ENCODE assay signal across 15 cellular contexts in genomic region chr3:99758502-99759177, GRCh38. TPM values are rescaled to one million over a fixed set of nuclear protein-coding genes. Genes with fewer than 3 reads are reported as not detected.
DNase-seq lines count a peak whose midpoint lies in the region; ATAC-seq, FAIRE-seq and TF ChIP-seq lines count a peak whose summit lies in the region.
"Had no signal": no experiment of that assay in that cellular context is flagged by ENCODE, and none has a peak within 500 bp of the region (broad histone marks: within the 10 kb centered on the region; RNA-seq: fewer than 3 reads in every experiment).

No MANE protein-coding gene starts in this region.

- FAIRE-seq in bronchial epithelial cell (lab: Jason Lieb, UNC): no peak
- FAIRE-seq: A549, GM12878 had no signal

- WGBS in heart left ventricle, 4 donors: 50 to 66% (median 60%) methylated on average over 3 of the region's 3 CpGs
- 73 to 83% (median 76%) methylated on average over 3 of the region's 3 CpGs for WGBS in adrenal gland, 4 donors

- no peaks in the 10 kb centered on the region for H3K27me3 ChIP-seq in bronchial epithelial cell (ENCODE audit: control insufficient read depth, insufficient read depth, low read length)
- H3K27me3 ChIP-seq in heart left ventricle: no peaks in the 10 kb centered on the region
- no peaks in the 10 kb centered on the region for H3K27me3 ChIP-seq in lower lobe of right lung (ENCODE audit: low read depth)
- H3K27me3 ChIP-seq in tibial artery: no peaks in the 10 kb centered on the region
- peaks cover 9% of the 10 kb centered on the region for H3K27me3 ChIP-seq in adrenal gland

- H3K27ac ChIP-seq in heart left ventricle (no peak overlapping the region), lower lobe of right lung (no peak overlapping the region), tibial artery (peak overlapping the region; percentile 68 to 72), adrenal gland (no peak overlapping the region)
- H3K27ac ChIP-seq: A549, C4-2B had no signal

- H3K4me1 ChIP-seq in heart left ventricle: peaks cover 0 to 37% (median 5%) of the 10 kb centered on the region in 12 donors
- H3K4me1 ChIP-seq in lower lobe of right lung: no peaks in the 10 kb centered on the region
- H3K4me1 ChIP-seq in tibial artery: peaks cover 0 to 99% (median 38%) of the 10 kb centered on the region in 4 donors
- H3K4me1 ChIP-seq in adrenal gland (replicated peaks in 1 of 2): no peaks in the 10 kb centered on the region
- H3K4me1 ChIP-seq: A549, BE2C had no signal

- no peak overlapping the region for H3K4me3 ChIP-seq in bronchial epithelial cell (ENCODE audit: low read depth, low read length)
- no peak overlapping the region for H3K4me3 ChIP-seq in heart left ventricle
- no peak overlapping the region for H3K4me3 ChIP-seq in lower lobe of right lung
- H3K4me3 ChIP-seq in tibial artery: no peak overlapping the region
- H3K4me3 ChIP-seq in adrenal gland: no peak overlapping the region
- H3K4me3 ChIP-seq: A549, GM12878 had no signal

- peak; percentile 29 for DNase-seq in bronchial epithelial cell (ENCODE audit: low read depth)
- peak in 1 of 5 donors; percentile 34 for DNase-seq in heart left ventricle
- no peak for DNase-seq in lower lobe of right lung
- no peak for DNase-seq in tibial artery
- no peak for DNase-seq in HCEC 1CT
- DNase-seq in adrenal gland: no peak
- DNase-seq: BE2C; CD4-positive, alpha-beta memory T cell; DMS79; IMR-90 had no signal

- no peaks in the 10 kb centered on the region for H3K36me3 ChIP-seq in bronchial epithelial cell (ENCODE audit: control insufficient read depth, insufficient read depth, low read length)
- no peaks in the 10 kb centered on the region for H3K36me3 ChIP-seq in heart left ventricle
- no peaks in the 10 kb centered on the region for H3K36me3 ChIP-seq in lower lobe of right lung
- peaks cover 0 to 6% (median 0%) of the 10 kb centered on the region in 3 donors for H3K36me3 ChIP-seq in tibial artery
- H3K36me3 ChIP-seq in adrenal gland (replicated peaks in 1 of 2): no peaks in the 10 kb centered on the region
- H3K36me3 ChIP-seq: BE2C had no signal

- no peak for TF ChIP-seq POLR2A in heart left ventricle (IDR thresholded peaks at IDR 0.05)
- TF ChIP-seq POLR2A in adrenal gland (IDR thresholded peaks at IDR 0.05): no peak

- no peak for TF ChIP-seq CTCF in bronchial epithelial cell (IDR thresholded peaks at IDR 0.05; ENCODE audit: insufficient read depth, low read length, severe bottlenecking)
- TF ChIP-seq CTCF in heart left ventricle (IDR thresholded peaks at IDR 0.05): no peak
- TF ChIP-seq CTCF in lower lobe of right lung (IDR thresholded peaks at IDR 0.05): no peak
- TF ChIP-seq CTCF in tibial artery (IDR thresholded peaks at IDR 0.05): no peak
- TF ChIP-seq CTCF in adrenal gland (IDR thresholded peaks at IDR 0.05): no peak

- ATAC-seq in heart left ventricle: peak in 3 of 4 donors; percentile 64 to 86 (median 73)
- ATAC-seq in lower lobe of right lung: peak; percentile 17 to 28
- no peak for ATAC-seq in GM21526 (IDR thresholded peaks at IDR 0.05; ENCODE audit: low FRiP score, unreplicated experiment)
- ATAC-seq: A549, GM12878, HCT116 had no signal

- H3K9me3 ChIP-seq in heart left ventricle (no peaks in the 10 kb centered on the region), lower lobe of right lung (no peaks in the 10 kb centered on the region), tibial artery (no peaks in the 10 kb centered on the region), adrenal gland (replicated peaks in 1 of 3) (no peaks in the 10 kb centered on the region)
- H3K9me3 ChIP-seq: A549, BE2C had no signal

- intact Hi-C loops in heart left ventricle (cut with DNase I) (loop anchor here in 6 of 10 donors (10.0 kb wide), 5 partner anchors 114 to 944 kb away; no protein-coding TSS in a partner anchor), lower lobe of right lung (cut with DNase I) (loop anchor here (10.0 kb wide), 1 partner anchor 734 kb away; no protein-coding TSS in a partner anchor), tibial artery (cut with DNase I; ENCODE audit: low total_unique reads) (loop anchor here (10.0 kb wide), 1 partner anchor 734 kb away; no protein-coding TSS in a partner anchor), adrenal gland (cut with DNase I) (no loop called here)

RNA-seq across cellular contexts. Expression of gene CMSS1, which starts 59.0 kb away (rescaled TPM):
- total RNA-seq in bronchial epithelial cell (15.9 and 21.3 TPM in 2 replicates), heart left ventricle (10 to 100 TPM; 13.5 to 48.4 (median 34.8) TPM), lower lobe of right lung (17.3 TPM), adrenal gland (10 to 100 TPM; 16.2 to 48.6 (median 27.4) TPM)
- polyA plus RNA-seq in heart left ventricle (10 to 100 TPM; 27.2 to 40.2 TPM), adrenal gland (10 to 100 TPM; 31.0 to 75.6 (median 31.9) TPM)

Comparison
In these comparisons a context has a peak if more than half of its experiments do, and no peak if none do; other contexts are left out.
1. H3K27ac ChIP-seq: peak in tibial artery (2 of 2); none in heart left ventricle (0 of 12), lower lobe of right lung (single experiment) and adrenal gland (0 of 5).
2. intact Hi-C loops: an anchor here in heart left ventricle (10.0 kb wide), lower lobe of right lung (10.0 kb wide) and tibial artery (10.0 kb wide); none called in adrenal gland.